In genomic region chr1:235835226-235835625, GRCh38 we compare ENCODE assay signal across 13 cellular contexts. TPM values are rescaled to one million over a fixed set of nuclear protein-coding genes. Genes with fewer than 3 reads are reported as not detected.
DNase-seq lines count a peak whose midpoint lies in the region; ATAC-seq, FAIRE-seq and TF ChIP-seq lines count a peak whose summit lies in the region.
"Had no signal": no experiment of that assay in that cellular context is flagged by ENCODE, and none has a peak within 500 bp of the region (broad histone marks: within the 10 kb centered on the region; RNA-seq: fewer than 3 reads in every experiment).

No MANE protein-coding gene starts in this region.

- no peak overlapping the region for H3K4me2 ChIP-seq in HepG2 (ENCODE audit: low read depth, low read length)
- H3K4me2 ChIP-seq in H9 (ENCODE audit: insufficient read depth, insufficient read length, low read length): no peak overlapping the region

- H3K27me3 Mint-ChIP-seq in stimulated activated naive CD8-positive, alpha-beta T cell treated with anti-CD3 and anti-CD28 coated beads, Interleukin-15, amount 100 ng/mL, for 72 hours: no peaks in the 10 kb centered on the region
- no peaks in the 10 kb centered on the region; the same call in 1 of the 2 replicates for H3K27me3 Mint-ChIP-seq in H9 (ENCODE audit: low read depth)

- H3K79me2 ChIP-seq in HepG2 (ENCODE audit: insufficient read depth, low read length): no peaks in the 10 kb centered on the region
- no peaks in the 10 kb centered on the region for H3K79me2 ChIP-seq in H9 (ENCODE audit: insufficient read depth, low read length)

- no peaks in the 10 kb centered on the region for H3K9me3 Mint-ChIP-seq in stimulated activated naive CD8-positive, alpha-beta T cell treated with anti-CD3 and anti-CD28 coated beads, Interleukin-15, amount 100 ng/mL, for 72 hours
- H3K9me3 Mint-ChIP-seq in H9: no peaks in the 10 kb centered on the region

- no peak overlapping the region for H2AFZ ChIP-seq in HepG2 (ENCODE audit: low read length)
- no peak overlapping the region for H2AFZ ChIP-seq in H9 (ENCODE audit: low read length)

- WGBS in liver: 17% methylated on average over 4 of the region's 4 CpGs
- 94% methylated on average over 4 of the region's 4 CpGs for WGBS in HepG2 (ENCODE audit: low lambda C conversion rate)
- WGBS in H9 (ENCODE audit: extremely low coverage, insufficient read length, low lambda C conversion rate): no CpG with 5 or more reads among the region's 4 CpGs

- H3K14ac ChIP-seq in H9 (ENCODE audit: insufficient read depth, low read length): no peak overlapping the region

- H3T11ph ChIP-seq in H9 (ENCODE audit: low read length): no peak overlapping the region

- no peak overlapping the region for H3K4ac ChIP-seq in H9 (ENCODE audit: low read depth, low read length)

- H2BK5ac ChIP-seq in H9 (ENCODE audit: insufficient read length, low read length): no peak overlapping the region

- TF ChIP-seq CTCF in liver (IDR thresholded peaks at IDR 0.05; ENCODE audit: low read depth, low read length, missing input control) (no peak), HepG2 (CRISPR knock-in tag; IDR thresholded peaks at IDR 0.05) (no peak), fibroblast of villous mesenchyme (IDR thresholded peaks at IDR 0.05; ENCODE audit: insufficient read depth, low read depth, low read length) (peak; percentile 2), omental fat pad (IDR thresholded peaks at IDR 0.05) (no peak), H9 (conservative IDR thresholded peaks at IDR 0.05) (no peak)

- H3K18ac ChIP-seq in H9 (ENCODE audit: insufficient read length, low read depth, low read length): no peak overlapping the region

- TF ChIP-seq RAD21 in liver (IDR thresholded peaks at IDR 0.05): peak; percentile 30 to 59
- no peak for TF ChIP-seq RAD21 in HepG2 (CRISPR knock-in tag; IDR thresholded peaks at IDR 0.05)

- in situ Hi-C loops in HepG2 (cut with HindIII; ENCODE audit: extremely low pct_ligation_motif_present, low pct_unique_long_range_greater_than_20kb): no loop called here

- H2BK20ac ChIP-seq in H9 (ENCODE audit: low read depth, low read length, poor library complexity, severe bottlenecking): no peak overlapping the region

- intact Hi-C loops in HepG2 (cut with micrococcal nuclease; ENCODE audit: unreplicated experiment): no loop called here

- H3K79me1 ChIP-seq in H9 (ENCODE audit: insufficient read depth, low read depth, low read length, poor library complexity, severe bottlenecking): no peaks in the 10 kb centered on the region

- no peak overlapping the region for H2BK120ac ChIP-seq in H9 (ENCODE audit: low read depth, low read length, poor library complexity, severe bottlenecking)

- POLR2A ChIA-PET in HepG2 (lab: Yijun Ruan, JAX): no interaction called here

- no peak overlapping the region for H2BK12ac ChIP-seq in H9 (ENCODE audit: insufficient read length, low read depth, low read length)

- BruUV-seq in HepG2 (replicated peaks; lab: Mats Ljungman, UMichigan): no TSS peak

- no peaks in the 10 kb centered on the region for H3K23me2 ChIP-seq in H9 (ENCODE audit: insufficient read length, low read depth, low read length, poor library complexity, severe bottlenecking)

- H2AK5ac ChIP-seq in H9 (ENCODE audit: insufficient read length, low read length): no peak overlapping the region

- H3K36me3 ChIP-seq in liver (ENCODE audit: control insufficient read depth in 4 of 4, insufficient read depth in 3 of 4, low read depth in 1 of 4, low read length in 3 of 4): no peaks in the 10 kb centered on the region
- H3K36me3 ChIP-seq in HepG2 (replicated peaks in 1 of 2; ENCODE audit: control insufficient read depth in 1 of 2, insufficient read depth in 2 of 2, low read length in 2 of 2): no peaks in the 10 kb centered on the region

- H3K4me3 ChIP-seq in liver (ENCODE audit: low read depth in 1 of 3, low read length in 3 of 3): peak overlapping the region in 2 of 3 donors; percentile 52 to 63
- no peak overlapping the region for H3K4me3 ChIP-seq in HepG2 (replicated peaks in 1 of 3; ENCODE audit: insufficient read depth in 1 of 3, low read depth in 2 of 3, low read length in 3 of 3)
- peak overlapping the region; percentile 28 for H3K4me3 ChIP-seq in fibroblast of villous mesenchyme (ENCODE audit: low read depth, low read length)
- H3K4me3 ChIP-seq: upper lobe of left lung had no signal

- no peak overlapping the region for H3K56ac ChIP-seq in H9 (ENCODE audit: insufficient read length, low read depth, low read length)

- H3K9me3 ChIP-seq in liver (ENCODE audit: control insufficient read depth in 4 of 4, low read length in 3 of 4) (no peaks in the 10 kb centered on the region), HepG2 (ENCODE audit: low read length) (no peaks in the 10 kb centered on the region), H9 (ENCODE audit: control insufficient read depth, low read depth, low read length) (no peaks in the 10 kb centered on the region)
- H3K9me3 ChIP-seq: upper lobe of left lung had no signal

- H3K27me3 ChIP-seq in liver (ENCODE audit: control insufficient read depth in 4 of 4, insufficient read depth in 4 of 4, low read length in 3 of 4) (no peaks in the 10 kb centered on the region), HepG2 (ENCODE audit: control insufficient read depth in 1 of 2, insufficient read depth in 2 of 2, low read length in 2 of 2) (no peaks in the 10 kb centered on the region), H9 (ENCODE audit: insufficient read depth, low read length) (no peaks in the 10 kb centered on the region)
- H3K27me3 ChIP-seq: upper lobe of left lung had no signal

- H3K36me3 Mint-ChIP-seq in H9 (ENCODE audit: insufficient read depth in 1 of 3, low read depth in 3 of 3): no peaks in the 10 kb centered on the region

- H3K4me3 Mint-ChIP-seq in stimulated activated naive CD8-positive, alpha-beta T cell treated with anti-CD3 and anti-CD28 coated beads, Interleukin-15, amount 100 ng/mL, for 72 hours: no peak overlapping the region
- H3K4me3 Mint-ChIP-seq in H9: no peak overlapping the region

- no peak overlapping the region for H4K8ac ChIP-seq in H9 (replicated peaks; ENCODE audit: insufficient read length, low read depth, low read length)

- no peak overlapping the region for H2BK15ac ChIP-seq in H9 (ENCODE audit: low read depth, low read length)

- peaks cover 0 to 10% (median 4%) of the 10 kb centered on the region in 4 donors for H3K4me1 ChIP-seq in liver (ENCODE audit: control insufficient read depth in 4 of 4, insufficient read depth in 4 of 4, low read length in 3 of 4)
- no peaks in the 10 kb centered on the region for H3K4me1 ChIP-seq in HepG2 (ENCODE audit: insufficient read depth, low read length)
- H3K4me1 ChIP-seq in H9 (ENCODE audit: insufficient read depth, low read length): no peaks in the 10 kb centered on the region

- no peak for ATAC-seq in HepG2
- ATAC-seq in omental fat pad (ENCODE audit: low FRiP score): peak; percentile 90
- ATAC-seq in HG02981 (IDR thresholded peaks at IDR 0.05; ENCODE audit: unreplicated experiment): no peak
- no peak for ATAC-seq in stimulated activated naive CD8-positive, alpha-beta T cell treated with anti-CD3 and anti-CD28 coated beads, Interleukin-15, amount 100 ng/mL, for 72 hours

- H4K20me1 ChIP-seq in HepG2 (ENCODE audit: insufficient read depth, low read length): no peaks in the 10 kb centered on the region
- H4K20me1 ChIP-seq in H9 (ENCODE audit: control insufficient read depth, insufficient read depth, insufficient read length): no peaks in the 10 kb centered on the region

- DNase-seq in HepG2 (ENCODE audit: low spot score): no peak
- DNase-seq in fibroblast of villous mesenchyme (ENCODE audit: low read depth): peak; percentile 83
- no peak for DNase-seq in omental fat pad (ENCODE audit: low spot score)
- DNase-seq in stimulated activated CD4-positive, alpha-beta T cell treated with anti-CD3 and anti-CD28 coated beads, Interleukin-15, amount 100 ng/mL, for 24 hours: no peak
- no peak for DNase-seq in stimulated activated naive CD8-positive, alpha-beta T cell treated with anti-CD3 and anti-CD28 coated beads, Interleukin-15, amount 100 ng/mL, for 72 hours
- DNase-seq in H9: no peak
- DNase-seq: effector CD4-positive, alpha-beta T cell; NCI-H774; stimulated activated CD4-positive, alpha-beta T cell treated with anti-CD3 and anti-CD28 coated beads, Interleukin-1b, Interleukin-23, amount 100 ng/mL, for 48 hours; T-helper 9 cell; upper lobe of left lung had no signal

- no peak overlapping the region for H4K5ac ChIP-seq in H9 (ENCODE audit: insufficient read length, low read depth, low read length)

- H3K9ac ChIP-seq in liver (ENCODE audit: low read depth in 1 of 2, low read length in 2 of 2) (peak overlapping the region; percentile 15 to 43), HepG2 (ENCODE audit: insufficient read depth, low read depth, low read length) (no peak overlapping the region), H9 (ENCODE audit: extremely low read depth, insufficient read length, low read length) (no peak overlapping the region)

- peak overlapping the region; percentile 36 to 59 for H3K27ac ChIP-seq in liver (ENCODE audit: low read depth in 1 of 2, low read length in 2 of 2)
- no peak overlapping the region for H3K27ac ChIP-seq in HepG2 (ENCODE audit: extremely low read length, insufficient read depth, low read length)
- no peak overlapping the region for H3K27ac ChIP-seq in H9 (ENCODE audit: insufficient read length, low read depth, low read length)

- no peak overlapping the region for H3K23ac ChIP-seq in H9 (ENCODE audit: insufficient read length, low read depth, low read length)

- CTCF ChIA-PET in HepG2 (lab: Yijun Ruan, JAX; ENCODE audit: low intra/inter-chr PET ratio, low total read pairs): no interaction called here

- no peak overlapping the region for H3K27ac Mint-ChIP-seq in stimulated activated naive CD8-positive, alpha-beta T cell treated with anti-CD3 and anti-CD28 coated beads, Interleukin-15, amount 100 ng/mL, for 72 hours
- H3K27ac Mint-ChIP-seq in H9: no peak overlapping the region

- H3K4me1 Mint-ChIP-seq in stimulated activated naive CD8-positive, alpha-beta T cell treated with anti-CD3 and anti-CD28 coated beads, Interleukin-15, amount 100 ng/mL, for 72 hours: peaks cover 30% of the 10 kb centered on the region
- H3K4me1 Mint-ChIP-seq in H9: no peaks in the 10 kb centered on the region

- H4K91ac ChIP-seq in H9 (ENCODE audit: insufficient read length, low read depth, low read length): no peak overlapping the region

- no peak for FAIRE-seq in HepG2 (lab: Jason Lieb, UNC)

- no peak for TF ChIP-seq EP300 in HepG2 (IDR thresholded peaks at IDR 0.05; ENCODE audit: low read depth in 2 of 2, low read length in 2 of 2)
- TF ChIP-seq EP300 in HepG2 (CRISPR knock-in tag; IDR thresholded peaks at IDR 0.05; ENCODE audit: borderline replicate concordance): no peak

- no peak for TF ChIP-seq POLR2A in HepG2 (IDR thresholded peaks at IDR 0.05; ENCODE audit: insufficient read depth in 1 of 2, low read depth in 2 of 2, low read length in 2 of 2)

RNA-seq across cellular contexts. Expression of gene LYST, which starts 31.5 kb away (rescaled TPM):
- total RNA-seq in liver (10 to 100 TPM; 19.9 to 45.9 TPM), HepG2 (2016; rRNA removed; fragmentation: Illumina TruSeq; extraction: Trizol) (2.5 and 2.7 TPM in 2 replicates), fibroblast of villous mesenchyme (56.7 and 88.9 TPM in 2 replicates), omental fat pad (100 to 1,000 TPM in 1 of 4 donors, 10 to 100 TPM in 3; 27.8 to 128 (median 41.3) TPM), H9 (2021) (0.13 and 0.57 TPM in 2 replicates)
- polyA plus RNA-seq in liver (1 to 10 TPM; 3.4 to 8.4 TPM), HepG2 (2011; rRNA removed) (0.91 and 1.3 TPM in 2 replicates)
- 2.5 and 2.8 TPM in 2 replicates for total RNA-seq in HepG2 (2016; cell fraction: cytosol; rRNA removed; fragmentation: Illumina TruSeq; extraction: Trizol; ENCODE audit: low read depth)
- total RNA-seq in HepG2 (2016; cell fraction: insoluble cytoplasmic fraction; rRNA removed; fragmentation: Illumina TruSeq; extraction: Trizol): 2.8 and 3.0 TPM in 2 replicates
- 1.3 and 1.6 TPM in 2 replicates for total RNA-seq in HepG2 (2016; cell fraction: membrane; rRNA removed; fragmentation: Illumina TruSeq; extraction: Trizol)
- 5.8 and 6.4 TPM in 2 replicates for total RNA-seq in HepG2 (2016; cell fraction: nucleus; rRNA removed; fragmentation: Illumina TruSeq; extraction: Trizol)
- 0.55 and 1.0 TPM in 2 replicates for polyA plus RNA-seq in HepG2 (2011; cell fraction: cytosol; rRNA removed)
- polyA plus RNA-seq in HepG2 (2011; cell fraction: nucleus; rRNA removed): 1.5 and 1.6 TPM in 2 replicates
- 0.80 and 0.81 TPM in 2 replicates for polyA plus RNA-seq in HepG2 (2012)
- 2.1 and 2.9 TPM in 2 replicates for polyA plus RNA-seq in HepG2 (2016; cell fraction: cytosol; fragmentation: Illumina TruSeq; extraction: Trizol; ENCODE audit: low read depth)
- 2.1 and 2.2 TPM in 2 replicates for polyA plus RNA-seq in HepG2 (2016; cell fraction: insoluble cytoplasmic fraction; fragmentation: Illumina TruSeq; extraction: Trizol; ENCODE audit: low read depth)
- polyA plus RNA-seq in HepG2 (2016; cell fraction: membrane; fragmentation: Illumina TruSeq; extraction: Trizol; ENCODE audit: low read depth): 1.7 and 1.8 TPM in 2 replicates
- polyA plus RNA-seq in HepG2 (2016; cell fraction: nucleus; fragmentation: Illumina TruSeq; extraction: Trizol; ENCODE audit: insufficient read depth, low read depth): 3.3 and 5.1 TPM in 2 replicates
- 1.4 and 4.8 TPM in 2 replicates for polyA minus RNA-seq in HepG2 (2011; rRNA and poly(A)+ RNA removed; ENCODE audit: low replicate concordance)
- polyA minus RNA-seq in HepG2 (2011; cell fraction: cytosol; rRNA and poly(A)+ RNA removed): 2.0 and 2.5 TPM in 2 replicates
- 7.7 and 8.7 TPM in 2 replicates for polyA minus RNA-seq in HepG2 (2011; cell fraction: nucleus; rRNA and poly(A)+ RNA removed)

Comparison
In these comparisons a context has a peak if more than half of its experiments do, and no peak if none do; other contexts are left out.
1. H3K27ac ChIP-seq: peak in liver (2 of 2); none in HepG2 (single experiment) and H9 (single experiment).
2. H3K4me3 ChIP-seq: peak in liver (2 of 3) and fibroblast of villous mesenchyme (single experiment); none in HepG2 (0 of 3).
3. H3K9ac ChIP-seq: peak in liver (2 of 2); none in HepG2 (single experiment) and H9 (single experiment).